In genomic region chr1:155250633-155251449, GRCh38 we compare ENCODE assay signal across 8 cellular contexts. TPM values are rescaled to one million over a fixed set of nuclear protein-coding genes. Genes with fewer than 3 reads are reported as not detected.
DNase-seq lines count a peak whose midpoint lies in the region; TF ChIP-seq lines count a peak whose summit lies in the region.

No MANE protein-coding gene starts in this region.

- no peak overlapping the region for H3K4ac ChIP-seq in neuronal stem cell (ENCODE audit: low read length)

- peak overlapping the region; percentile 82 for H2AK5ac ChIP-seq in neuronal stem cell (ENCODE audit: low read depth, low read length)

- no CpG with 5 or more reads among the region's 23 CpGs for WGBS in neuronal stem cell (ENCODE audit: extremely low coverage in 2 of 2, insufficient read length in 2 of 2, insufficient replicate concordance in 1 of 2), 2 donors

- H3K36me3 ChIP-seq in neuronal stem cell (replicated peaks in 1 of 2; ENCODE audit: control insufficient read depth in 2 of 2, insufficient read depth in 2 of 2, low read length in 2 of 2) (peaks cover 16 to 52% of the 10 kb centered on the region in 2 donors), subcutaneous abdominal adipose tissue (ENCODE audit: control insufficient read depth in 5 of 5, insufficient read depth in 5 of 5, low read length in 5 of 5) (peaks cover 0 to 16% (median 7%) of the 10 kb centered on the region in 5 donors)

- peak overlapping the region; percentile 75 for H3K9ac ChIP-seq in neuronal stem cell (ENCODE audit: low read depth, low read length, poor library complexity)
- H3K9ac ChIP-seq in subcutaneous abdominal adipose tissue (ENCODE audit: low read length in 5 of 5) = peak overlapping the region in 4 of 5 donors; percentile 1 to 69 (median 68)

- no peak overlapping the region for H2BK120ac ChIP-seq in neuronal stem cell (ENCODE audit: low read depth, low read length)

- H3K9me3 ChIP-seq in neuronal stem cell (replicated peaks in 1 of 2; ENCODE audit: control insufficient read depth in 2 of 2, insufficient read depth in 1 of 2, low read depth in 1 of 2, low read length in 2 of 2) (no peaks in the 10 kb centered on the region), subcutaneous abdominal adipose tissue (ENCODE audit: control insufficient read depth in 5 of 5, low read length in 5 of 5) (no peaks in the 10 kb centered on the region)

- no peak overlapping the region for H3K14ac ChIP-seq in neuronal stem cell (ENCODE audit: low read length)

- H3K4me1 ChIP-seq in neuronal stem cell (ENCODE audit: control insufficient read depth in 2 of 2, insufficient read depth in 1 of 2, low read depth in 1 of 2, low read length in 2 of 2) (peaks cover 24 to 26% of the 10 kb centered on the region in 2 donors), subcutaneous abdominal adipose tissue (ENCODE audit: control insufficient read depth in 5 of 5, insufficient read depth in 5 of 5, low read length in 5 of 5) (peaks cover 7 to 36% (median 28%) of the 10 kb centered on the region in 5 donors)

- peak overlapping the region; percentile 59 for H3K4me2 ChIP-seq in neuronal stem cell (ENCODE audit: insufficient read depth, low read length, poor library complexity, severe bottlenecking)

- in situ Hi-C loops in G401 (cut with HindIII; ENCODE audit: low sequenced_read_pairs) = no loop called here

- DNase-seq in G401 (ENCODE audit: low spot score) (peak; percentile 96), H4 (ENCODE audit: low spot score) (peak; percentile 86), M059J (ENCODE audit: low read depth) (peak; percentile 87), SHP77 (lab: John Stamatoyannopoulos, UW) (peak; percentile 97 to 98), fibroblast of villous mesenchyme (ENCODE audit: low read depth) (peak; percentile 92), neuronal stem cell (ENCODE audit: low spot score) (peak; percentile 95)
- peak; percentile 99 for DNase-seq in activated effector memory CD4-positive, alpha-beta T cell treated with anti-CD3 and anti-CD28 coated beads, Interleukin-2, amount 50 U/mL, for 16 hours

- peak; percentile 99 for TF ChIP-seq CTCF in fibroblast of villous mesenchyme (IDR thresholded peaks at IDR 0.05; ENCODE audit: insufficient read depth, low read depth, low read length)

- no peak overlapping the region for H4K8ac ChIP-seq in neuronal stem cell (ENCODE audit: low read depth, low read length)

- no peak overlapping the region for H3K27ac ChIP-seq in neuronal stem cell (replicated peaks; ENCODE audit: low read length)
- H3K27ac ChIP-seq in subcutaneous abdominal adipose tissue (ENCODE audit: low read depth, low read length) = no peak overlapping the region

- H2BK12ac ChIP-seq in neuronal stem cell (ENCODE audit: low read length) = no peak overlapping the region

- H2BK5ac ChIP-seq in neuronal stem cell (ENCODE audit: low read length) = no peak overlapping the region

- H2BK15ac ChIP-seq in neuronal stem cell (ENCODE audit: low read length) = peak overlapping the region; percentile 70

- no peak overlapping the region for H4K91ac ChIP-seq in neuronal stem cell (ENCODE audit: low read depth, low read length, poor library complexity)

- H3K4me3 ChIP-seq in fibroblast of villous mesenchyme (ENCODE audit: low read depth, low read length) (no peak overlapping the region), neuronal stem cell (ENCODE audit: low read length in 2 of 2) (peak overlapping the region in 1 of 2 donors; percentile 75), subcutaneous abdominal adipose tissue (ENCODE audit: low read depth in 1 of 5, low read length in 5 of 5) (peak overlapping the region in 4 of 5 donors; percentile 32 to 65 (median 48))

- H2AFZ ChIP-seq in neuronal stem cell (ENCODE audit: low read length) = no peak overlapping the region

- H3K79me1 ChIP-seq in neuronal stem cell (ENCODE audit: low read depth, low read length) = peaks cover 15% of the 10 kb centered on the region

- no peak overlapping the region for H3K23ac ChIP-seq in neuronal stem cell (ENCODE audit: low read depth, low read length, poor library complexity)

- H3K18ac ChIP-seq in neuronal stem cell (ENCODE audit: low read length) = peak overlapping the region; percentile 89

- no peaks in the 10 kb centered on the region for H3K27me3 ChIP-seq in neuronal stem cell (ENCODE audit: control insufficient read depth in 3 of 3, insufficient read depth in 3 of 3, low read depth in 1 of 3, low read length in 3 of 3)
- no peaks in the 10 kb centered on the region for H3K27me3 ChIP-seq in subcutaneous abdominal adipose tissue (ENCODE audit: control insufficient read depth in 5 of 5, insufficient read depth in 4 of 5, low read length in 5 of 5)

RNA-seq across cellular contexts. Expression of gene ENTREP3, which starts 4.4 kb away (rescaled TPM):
- total RNA-seq in G401 (2014; rRNA removed; shearing (Covaris generic)) = 5.4 and 7.3 TPM in 2 replicates
- 5.7 and 11.0 TPM in 2 replicates for total RNA-seq in H4 (2014; rRNA removed; shearing (Covaris generic))
- 5.9 and 8.1 TPM in 2 replicates for total RNA-seq in M059J (2014; rRNA removed; shearing (Covaris generic))
- 7.7 and 7.8 TPM in 2 replicates for total RNA-seq in fibroblast of villous mesenchyme
- polyA plus RNA-seq in neuronal stem cell (2013, experiment 1 of 2) = 55.8 TPM
- polyA plus RNA-seq in neuronal stem cell (2013, experiment 2 of 2) = 56.4 TPM

RNA-seq across cellular contexts. Expression of gene SCAMP3, which starts 11.3 kb away (rescaled TPM):
- 24.3 and 49.0 TPM in 2 replicates for total RNA-seq in G401 (2014; rRNA removed; shearing (Covaris generic))
- 72.7 and 133 TPM in 2 replicates for total RNA-seq in H4 (2014; rRNA removed; shearing (Covaris generic))
- total RNA-seq in M059J (2014; rRNA removed; shearing (Covaris generic)) = 125 and 133 TPM in 2 replicates
- 33.7 and 35.8 TPM in 2 replicates for total RNA-seq in fibroblast of villous mesenchyme
- 59.0 TPM for polyA plus RNA-seq in neuronal stem cell (2013, experiment 1 of 2)
- polyA plus RNA-seq in neuronal stem cell (2013, experiment 2 of 2) = 58.9 TPM

RNA-seq across cellular contexts. Expression of gene CLK2, which starts 22.5 kb away (rescaled TPM):
- 32.1 and 47.4 TPM in 2 replicates for total RNA-seq in G401 (2014; rRNA removed; shearing (Covaris generic))
- total RNA-seq in H4 (2014; rRNA removed; shearing (Covaris generic)) = 13.7 and 14.6 TPM in 2 replicates
- 15.1 and 15.8 TPM in 2 replicates for total RNA-seq in M059J (2014; rRNA removed; shearing (Covaris generic))
- 19.3 and 21.6 TPM in 2 replicates for total RNA-seq in fibroblast of villous mesenchyme
- 55.4 TPM for polyA plus RNA-seq in neuronal stem cell (2013, experiment 1 of 2)
- 54.0 TPM for polyA plus RNA-seq in neuronal stem cell (2013, experiment 2 of 2)

RNA-seq across cellular contexts. Expression of gene HCN3, which starts 26.4 kb away (rescaled TPM):
- total RNA-seq in G401 (2014; rRNA removed; shearing (Covaris generic)) = 1.1 and 3.3 TPM in 2 replicates
- 0.52 TPM in 1 of 2 replicates, not detected in the other for total RNA-seq in H4 (2014; rRNA removed; shearing (Covaris generic))
- 0.66 and 1.7 TPM in 2 replicates for total RNA-seq in M059J (2014; rRNA removed; shearing (Covaris generic))
- total RNA-seq in fibroblast of villous mesenchyme = 0.86 and 1.6 TPM in 2 replicates
- 2.9 TPM for polyA plus RNA-seq in neuronal stem cell (2013, experiment 1 of 2)
- polyA plus RNA-seq in neuronal stem cell (2013, experiment 2 of 2) = 2.9 TPM

RNA-seq across cellular contexts. Expression of gene MTX1, which starts 42.3 kb away (rescaled TPM):
- total RNA-seq in G401 (2014; rRNA removed; shearing (Covaris generic)) = 125 and 126 TPM in 2 replicates
- total RNA-seq in H4 (2014; rRNA removed; shearing (Covaris generic)) = 79.5 and 82.1 TPM in 2 replicates
- 92.8 and 95.2 TPM in 2 replicates for total RNA-seq in M059J (2014; rRNA removed; shearing (Covaris generic))
- 38.0 and 45.1 TPM in 2 replicates for total RNA-seq in fibroblast of villous mesenchyme
- 28.8 TPM for polyA plus RNA-seq in neuronal stem cell (2013, experiment 1 of 2)
- polyA plus RNA-seq in neuronal stem cell (2013, experiment 2 of 2) = 29.5 TPM
